28 cellular contexts compared by ENCODE assay signal in the genomic region with DNA sequence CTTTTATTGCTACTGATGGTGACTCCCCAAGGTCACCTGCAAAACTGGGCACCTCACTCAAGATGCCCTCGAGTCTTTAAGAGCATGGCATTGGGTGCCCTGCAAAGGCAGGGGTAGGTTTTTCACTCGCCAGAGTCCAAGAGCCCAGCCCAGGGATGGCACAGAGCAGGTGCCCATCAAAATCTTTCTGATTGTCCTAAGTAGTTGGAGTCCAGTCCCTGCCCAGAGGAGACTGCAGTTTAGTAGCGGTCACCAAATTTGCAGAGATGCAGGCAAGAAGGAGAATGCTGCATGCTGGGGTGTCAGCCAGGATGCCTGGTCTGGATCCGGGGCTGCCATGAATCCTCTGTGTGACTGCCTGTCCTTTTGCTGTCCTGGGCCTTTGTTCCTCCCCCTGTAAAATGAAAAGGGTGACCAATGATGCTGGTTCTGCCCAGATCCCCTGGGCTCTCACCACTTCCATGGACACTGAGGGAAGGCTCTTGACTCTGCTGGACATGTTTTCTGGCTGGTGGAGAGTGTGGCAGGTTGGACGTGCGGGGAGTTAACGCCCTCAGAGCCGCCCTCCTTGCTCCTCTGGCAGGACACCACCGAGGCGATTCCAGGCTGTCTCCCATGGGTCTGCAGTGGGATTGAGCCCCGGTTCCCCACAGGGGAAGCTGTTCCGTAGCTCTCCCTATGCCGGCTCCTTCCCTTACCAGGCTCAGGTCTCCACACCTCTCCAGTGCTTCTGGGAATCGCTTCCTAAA. TPM values are rescaled to one million over a fixed set of nuclear protein-coding genes. Genes with fewer than 3 reads are reported as not detected.
"Had no signal": no experiment of that assay in that cellular context is flagged by ENCODE, and none has a peak within 500 bp of the region (broad histone marks: within the 10 kb centered on the region; RNA-seq: fewer than 3 reads in every experiment).

No MANE protein-coding gene starts in this region.

- H3K27ac ChIP-seq: dorsolateral prefrontal cortex, epithelial cell of prostate, esophagus muscularis mucosa, gastrocnemius medialis, heart right ventricle, left ventricle myocardium inferior, lower lobe of right lung, neutrophil, testis, tibial nerve had no signal

- H3K9me3 Mint-ChIP-seq: stimulated activated naive CD8-positive, alpha-beta T cell treated with anti-CD3 and anti-CD28 coated beads, Interleukin-15, amount 100 ng/mL, for 72 hours had no signal

- H3K4me1 Mint-ChIP-seq: memory B cell; naive B cell; stimulated activated naive B cell treated with anti-CD40 and anti-IgM and Interleukin-4, amounts not matched to agents 10 μg/mL and 1 μg/mL and 100 μg/mL, for 72 hours; stimulated activated naive CD8-positive, alpha-beta T cell treated with anti-CD3 and anti-CD28 coated beads, Interleukin-15, amount 100 ng/mL, for 72 hours had no signal

- H3K27me3 ChIP-seq: testis, tibial nerve had no signal

- H3K4me3 ChIP-seq: dorsolateral prefrontal cortex, esophagus muscularis mucosa, gastrocnemius medialis, heart right ventricle, left ventricle myocardium inferior, lower lobe of right lung, testis, tibial nerve had no signal

- DNase-seq: central memory CD4-positive, alpha-beta T cell; cortex of kidney; effector memory CD4-positive, alpha-beta T cell; gastrocnemius medialis; heart right ventricle; left cardiac atrium; left ventricle myocardium inferior; lower lobe of right lung; naive B cell; stimulated activated CD4-positive, alpha-beta T cell treated with anti-CD3 and anti-CD28 coated beads, Interleukin-15, amount 100 ng/mL, for 24 hours; stimulated activated CD4-positive, alpha-beta T cell treated with anti-CD3 and anti-CD28 coated beads, Interleukin-1b, Interleukin-23, amount 100 ng/mL, for 48 hours; stimulated activated CD4-positive, alpha-beta T cell treated with anti-CD3 and anti-CD28 coated beads, Interleukin-4, amount 100 ng/mL, for 24 hours; stimulated activated naive B cell treated with anti-CD40 and anti-IgM and Interleukin-4, amounts not matched to agents 10 μg/mL and 1 μg/mL and 100 μg/mL, for 72 hours; stimulated activated naive CD8-positive, alpha-beta T cell treated with anti-CD3 and anti-CD28 coated beads, Interleukin-15, amount 100 ng/mL, for 72 hours; testis had no signal

- H3K27ac Mint-ChIP-seq: memory B cell; naive B cell; nephron; stimulated activated naive B cell treated with anti-CD40 and anti-IgM and Interleukin-4, amounts not matched to agents 10 μg/mL and 1 μg/mL and 100 μg/mL, for 72 hours; stimulated activated naive CD8-positive, alpha-beta T cell treated with anti-CD3 and anti-CD28 coated beads, Interleukin-15, amount 100 ng/mL, for 72 hours had no signal

- ATAC-seq: gastrocnemius medialis; heart right ventricle; left cardiac atrium; lower lobe of right lung; stimulated activated naive B cell treated with anti-CD40 and anti-IgM and Interleukin-4, amounts not matched to agents 10 μg/mL and 1 μg/mL and 100 μg/mL, for 72 hours; stimulated activated naive CD8-positive, alpha-beta T cell treated with anti-CD3 and anti-CD28 coated beads, Interleukin-15, amount 100 ng/mL, for 72 hours had no signal

- H3K27me3 Mint-ChIP-seq: stimulated activated naive CD8-positive, alpha-beta T cell treated with anti-CD3 and anti-CD28 coated beads, Interleukin-15, amount 100 ng/mL, for 72 hours had no signal

- H3K4me1 ChIP-seq: esophagus muscularis mucosa, gastrocnemius medialis, heart right ventricle, left ventricle myocardium inferior, lower lobe of right lung, testis, tibial nerve had no signal

- H3K9me3 ChIP-seq: gastrocnemius medialis, lower lobe of right lung, neutrophil, testis had no signal

- H3K36me3 Mint-ChIP-seq: memory B cell; naive B cell; stimulated activated naive B cell treated with anti-CD40 and anti-IgM and Interleukin-4, amounts not matched to agents 10 μg/mL and 1 μg/mL and 100 μg/mL, for 72 hours had no signal

- H3K36me3 ChIP-seq: esophagus muscularis mucosa, gastrocnemius medialis, heart right ventricle, left ventricle myocardium inferior, lower lobe of right lung, neutrophil, tibial nerve had no signal

- H3K4me3 Mint-ChIP-seq: memory B cell; nephron; stimulated activated naive B cell treated with anti-CD40 and anti-IgM and Interleukin-4, amounts not matched to agents 10 μg/mL and 1 μg/mL and 100 μg/mL, for 72 hours; stimulated activated naive CD8-positive, alpha-beta T cell treated with anti-CD3 and anti-CD28 coated beads, Interleukin-15, amount 100 ng/mL, for 72 hours had no signal

RNA-seq across cellular contexts. Expression of a gene that starts 41.3 kb away (rescaled TPM):
- total RNA-seq: fibroblast of villous mesenchyme, lower lobe of right lung, osteoblast, pulmonary artery endothelial cell, subcutaneous adipose tissue, tibial nerve had no signal
- polyA plus RNA-seq: keratinocyte had no signal

RNA-seq across cellular contexts. Expression of a gene that starts 58.0 kb away (rescaled TPM):
- total RNA-seq: chondrocyte had no signal
